8 cellular contexts compared by ENCODE assay signal in genomic region chr6:109094351-109095035, GRCh38. TPM values are rescaled to one million over a fixed set of nuclear protein-coding genes. Genes with fewer than 3 reads are reported as not detected.
A peak's percentile ranks its signal among the peaks of the same experiment; 100 is the strongest.
DNase-seq lines count a peak whose midpoint lies in the region; ATAC-seq and TF ChIP-seq lines count a peak whose summit lies in the region.

Gene SESN1, minus strand, starts transcription at chr6:109094846. Its CDS starts 773 bp downstream, at chr6:109094073.

- TF ChIP-seq CTCF in GM10266 (IDR thresholded peaks at IDR 0.05; ENCODE audit: control insufficient read depth, insufficient read depth, low read depth, missing control alignments): peak; percentile 5
- TF ChIP-seq CTCF in NB4 (IDR thresholded peaks at IDR 0.05; ENCODE audit: low read depth, low read length): no peak
- TF ChIP-seq CTCF in osteoblast (IDR thresholded peaks at IDR 0.05; ENCODE audit: extremely low read depth, low read depth, low read length): no peak
- no peak for TF ChIP-seq CTCF in testis (IDR thresholded peaks at IDR 0.05)

- H3K9me3 ChIP-seq in osteoblast (ENCODE audit: low read depth, low read length): no peaks in the 10 kb centered on the region
- no peaks in the 10 kb centered on the region for H3K9me3 ChIP-seq in testis

- H3K27me3 ChIP-seq in osteoblast (ENCODE audit: insufficient read depth, low read length): no peaks in the 10 kb centered on the region
- H3K27me3 ChIP-seq in testis: no peaks in the 10 kb centered on the region

- ATAC-seq in HG02571 (IDR thresholded peaks at IDR 0.05; ENCODE audit: unreplicated experiment): peak; percentile 64
- peak; percentile 75 to 87 for ATAC-seq in activated naive CD4-positive, alpha-beta T cell treated with anti-CD3 and anti-CD28 coated beads, Interleukin-2, amount 50 U/mL, for 72 hours

- peaks cover 74% of the 10 kb centered on the region for H3K79me2 ChIP-seq in osteoblast (ENCODE audit: insufficient read depth, low read length)

- peak within 1 kb of the TSS; percentile 98 for H3K4me3 ChIP-seq in NB4 (ENCODE audit: low read depth, low read length)
- H3K4me3 ChIP-seq in osteoblast (ENCODE audit: insufficient read depth, low read length): peak within 1 kb of the TSS; percentile 89
- peak within 1 kb of the TSS; percentile 70 to 89 for H3K4me3 ChIP-seq in testis

- H3K9me3 Mint-ChIP-seq in activated naive CD4-positive, alpha-beta T cell treated with anti-CD3 and anti-CD28 coated beads, Interleukin-2, amount 50 U/mL, for 72 hours: no peaks in the 10 kb centered on the region

- no peaks in the 10 kb centered on the region for H3K36me3 ChIP-seq in osteoblast (ENCODE audit: insufficient read depth, low read length)
- no peaks in the 10 kb centered on the region for H3K36me3 ChIP-seq in testis (ENCODE audit: low read depth, missing control alignments)

- WGBS in testis, 2 donors: 0 to 1% methylated on average over 13 to 68 of the region's 68 CpGs

- peak within 1 kb of the TSS; percentile 98 for H2AFZ ChIP-seq in osteoblast (ENCODE audit: low read length)

- intact Hi-C loops in testis (cut with DNase I; ENCODE audit: low total_unique reads): no loop called here

- H3K4me1 ChIP-seq in osteoblast (ENCODE audit: insufficient read depth, low read length) (peaks cover 16% of the 10 kb centered on the region), testis (peaks cover 31% of the 10 kb centered on the region)

- H3K36me3 Mint-ChIP-seq in activated naive CD4-positive, alpha-beta T cell treated with anti-CD3 and anti-CD28 coated beads, Interleukin-2, amount 50 U/mL, for 72 hours: peaks cover 8 to 11% of the 10 kb centered on the region in 2 donors

- peak within 1 kb of the TSS; percentile 98 for H3K4me2 ChIP-seq in osteoblast (ENCODE audit: insufficient read depth, low read length)

- peaks cover 8% of the 10 kb centered on the region for H4K20me1 ChIP-seq in osteoblast (ENCODE audit: insufficient read depth, low read length)

- peak within 1 kb of the TSS; percentile 96 to 99 for H3K27ac Mint-ChIP-seq in activated naive CD4-positive, alpha-beta T cell treated with anti-CD3 and anti-CD28 coated beads, Interleukin-2, amount 50 U/mL, for 72 hours

- H3K27ac ChIP-seq in osteoblast (ENCODE audit: low read depth, low read length): peak within 1 kb of the TSS; percentile 99
- H3K27ac ChIP-seq in testis: peak within 1 kb of the TSS; percentile 96 to 98

- peak; percentile 94 for DNase-seq in GM10266 (ENCODE audit: extremely low spot score)
- peak; percentile 99 for DNase-seq in NB4 (ENCODE audit: low read depth)
- peak; percentile 84 for DNase-seq in SKM-1 (lab: John Stamatoyannopoulos, UW; ENCODE audit: unreplicated experiment)
- DNase-seq in activated naive CD4-positive, alpha-beta T cell treated with anti-CD3 and anti-CD28 coated beads, Interleukin-2, amount 50 U/mL, for 72 hours (ENCODE audit: low spot score in 2 of 2): peak; percentile 85 to 91
- peak; percentile 99 for DNase-seq in glomerular visceral epithelial cell (ENCODE audit: extremely low spot score)
- DNase-seq in osteoblast (ENCODE audit: insufficient read length, low spot score, missing footprints): peak; percentile 98
- peak; percentile 96 for DNase-seq in testis

- TF ChIP-seq POLR2A in NB4 (IDR thresholded peaks at IDR 0.05; ENCODE audit: extremely low read depth, insufficient read length) (peak; percentile 59), testis (IDR thresholded peaks at IDR 0.05) (peak; percentile 27)

RNA-seq across cellular contexts. Expression of gene SESN1, which starts in this region (rescaled TPM):
- 10 to 100 TPM; 10.3 to 29.1 TPM for total RNA-seq in activated naive CD4-positive, alpha-beta T cell treated with anti-CD3 and anti-CD28 coated beads, Interleukin-2, amount 50 U/mL, for 72 hours
- 26.1 and 30.4 TPM in 2 replicates for total RNA-seq in osteoblast
- 100 to 1,000 TPM; 132 to 152 TPM for total RNA-seq in testis
- polyA plus RNA-seq in testis (ENCODE audit: insufficient read depth, low read depth, low replicate concordance): 82.0 TPM

Comparison
In these comparisons a context has a peak if more than half of its experiments do, and no peak if none do; other contexts are left out.
1. Peak in every context shown above with its lines: DNase-seq, ATAC-seq, H3K4me3 ChIP-seq and H3K27ac ChIP-seq.